Comparison of ENCODE assay signal across 34 cellular contexts in the genomic region with DNA sequence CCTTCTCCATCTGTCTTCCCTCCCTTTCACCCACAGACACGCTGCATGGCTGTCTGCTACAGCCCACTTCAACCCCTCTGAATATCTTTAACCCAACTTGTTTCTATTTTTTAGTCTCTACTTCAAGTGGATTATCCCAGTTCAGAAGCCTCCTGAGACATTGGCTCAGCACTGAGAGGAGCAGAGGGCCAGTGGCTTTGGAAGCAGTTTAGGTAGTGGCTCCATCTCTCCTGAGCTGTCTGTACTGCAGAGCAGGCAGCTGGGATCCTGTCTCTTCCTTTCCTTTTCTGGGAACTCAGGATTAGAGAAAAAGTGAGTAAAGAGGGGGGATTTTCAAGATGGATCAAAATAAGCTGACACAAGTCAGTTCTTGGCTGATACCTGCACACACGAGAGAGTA.
"Had no signal": no experiment of that assay in that cellular context is flagged by ENCODE, and none has a peak within 500 bp of the region (broad histone marks: within the 10 kb centered on the region; RNA-seq: fewer than 3 reads in every experiment).

No MANE protein-coding gene starts in this region.

- H3K27me3 ChIP-seq: ascending aorta, cardiac muscle cell had no signal

- H3K4me1 Mint-ChIP-seq: activated B cell treated with CpG ODN at 0.5 μM for 24 hours; activated CD4-positive, alpha-beta memory T cell treated with anti-CD3 and anti-CD28 coated beads, Interleukin-2, amount 10 ng/mL, durations not matched to agents 7 days and 5 days; activated CD4-positive, alpha-beta T cell treated with anti-CD3 and anti-CD28 coated beads, Interleukin-2, amount 10 ng/mL, durations not matched to agents 24 days and 14 days; activated CD8-positive, alpha-beta memory T cell treated with anti-CD3 and anti-CD28 coated beads, Interleukin-2, amount 10 ng/mL, durations not matched to agents 7 days and 5 days; activated naive CD4-positive, alpha-beta T cell treated with anti-CD3 and anti-CD28 coated beads, Interleukin-2, amount 10 ng/mL, durations not matched to agents 7 days and 5 days; activated naive CD4-positive, alpha-beta T cell treated with anti-CD3 and anti-CD28 coated beads, Interleukin-2, amount 50 U/mL, for 24 hours; activated naive CD8-positive, alpha-beta T cell treated with anti-CD3 and anti-CD28 coated beads, Interleukin-2, amount 10 ng/mL, durations not matched to agents 7 days and 5 days; activated naive CD8-positive, alpha-beta T cell treated with anti-CD3 and anti-CD28 coated beads, Interleukin-2, amount 50 U/mL, for 24 hours; central memory CD8-positive, alpha-beta T cell had no signal

- H3K4me3 Mint-ChIP-seq: activated B cell treated with CpG ODN at 0.5 μM for 24 hours; activated CD4-positive, alpha-beta memory T cell treated with anti-CD3 and anti-CD28 coated beads, Interleukin-2, amount 10 ng/mL, durations not matched to agents 7 days and 5 days; activated CD4-positive, alpha-beta T cell treated with anti-CD3 and anti-CD28 coated beads, Interleukin-2, amount 10 ng/mL, durations not matched to agents 24 days and 14 days; activated CD8-positive, alpha-beta memory T cell treated with anti-CD3 and anti-CD28 coated beads, Interleukin-2, amount 10 ng/mL, durations not matched to agents 7 days and 5 days; activated CD8-positive, alpha-beta T cell treated with anti-CD3 and anti-CD28 coated beads, Interleukin-2, amount 10 ng/mL, durations not matched to agents 7 days and 5 days; activated naive CD4-positive, alpha-beta T cell treated with anti-CD3 and anti-CD28 coated beads, Interleukin-2, amount 10 ng/mL, durations not matched to agents 7 days and 5 days; activated naive CD4-positive, alpha-beta T cell treated with anti-CD3 and anti-CD28 coated beads, Interleukin-2, amount 50 U/mL, for 24 hours; activated naive CD8-positive, alpha-beta T cell; activated naive CD8-positive, alpha-beta T cell treated with anti-CD3 and anti-CD28 coated beads, Interleukin-2, amount 10 ng/mL, durations not matched to agents 7 days and 5 days; activated naive CD8-positive, alpha-beta T cell treated with anti-CD3 and anti-CD28 coated beads, Interleukin-2, amount 50 U/mL, for 24 hours; activated T-cell treated with anti-CD3 and anti-CD28 coated beads, Interleukin-2, amount 50 U/mL, for 24 hours; central memory CD8-positive, alpha-beta T cell; T-helper 1 cell treated with Interleukin-12 subunit alpha and Interleukin-12 subunit beta and Interleukin-4 antibody, amounts not matched to agents 30 μg/mL and 1 μg/mL, for 36 hours; T-helper 2 cell treated with Interferon-gamma antibody and Interleukin-4, amounts not matched to agents 5 μg/mL and 100 μg/mL, for 36 hours had no signal

- H3K4me1 ChIP-seq: ascending aorta had no signal

- H3K4me3 ChIP-seq: ascending aorta, cardiac muscle cell had no signal

- H3K27ac ChIP-seq: ascending aorta, cardiac muscle cell had no signal

- H3K9me3 Mint-ChIP-seq: activated B cell treated with CpG ODN at 0.5 μM for 24 hours; activated CD4-positive, alpha-beta T cell treated with anti-CD3 and anti-CD28 coated beads, Interleukin-2, amount 10 ng/mL, durations not matched to agents 24 days and 14 days; activated naive CD4-positive, alpha-beta T cell treated with anti-CD3 and anti-CD28 coated beads, Interleukin-2, amount 50 U/mL, for 24 hours; activated naive CD8-positive, alpha-beta T cell treated with anti-CD3 and anti-CD28 coated beads, Interleukin-2, amount 10 ng/mL, durations not matched to agents 7 days and 5 days; activated naive CD8-positive, alpha-beta T cell treated with anti-CD3 and anti-CD28 coated beads, Interleukin-2, amount 50 U/mL, for 24 hours; activated T-cell treated with anti-CD3 and anti-CD28 coated beads, Interleukin-2, amount 50 U/mL, for 24 hours; activated T-helper 2 cell treated with anti-CD3 and anti-CD28 coated beads, Interferon-gamma antibody, Interleukin-2, Interleukin-4, amounts not matched to agents 10 μg/mL and 5 μg/mL and 100 μg/mL, durations not matched to agents 14 hours and 24 hours and 36 hours; brain; T-helper 1 cell treated with Interleukin-12 subunit alpha and Interleukin-12 subunit beta and Interleukin-4 antibody, amounts not matched to agents 30 μg/mL and 1 μg/mL, for 36 hours; T-helper 2 cell treated with Interferon-gamma antibody and Interleukin-4, amounts not matched to agents 5 μg/mL and 100 μg/mL, for 36 hours had no signal

- H3K36me3 ChIP-seq: ascending aorta, cardiac muscle cell had no signal

- H3K9me3 ChIP-seq: ascending aorta had no signal

- H3K36me3 Mint-ChIP-seq: activated CD8-positive, alpha-beta memory T cell treated with anti-CD3 and anti-CD28 coated beads, Interleukin-2, amount 10 ng/mL, durations not matched to agents 7 days and 5 days; activated naive CD4-positive, alpha-beta T cell treated with anti-CD3 and anti-CD28 coated beads, Interleukin-2, amount 10 ng/mL, durations not matched to agents 7 days and 5 days; activated naive CD4-positive, alpha-beta T cell treated with anti-CD3 and anti-CD28 coated beads, Interleukin-2, amount 50 U/mL, for 24 hours; activated naive CD8-positive, alpha-beta T cell; activated naive CD8-positive, alpha-beta T cell treated with anti-CD3 and anti-CD28 coated beads, Interleukin-2, amount 10 ng/mL, durations not matched to agents 7 days and 5 days; brain had no signal

- H3K27ac Mint-ChIP-seq: activated B cell treated with CpG ODN at 0.5 μM for 24 hours; activated CD4-positive, alpha-beta memory T cell treated with anti-CD3 and anti-CD28 coated beads, Interleukin-2, amount 10 ng/mL, durations not matched to agents 7 days and 5 days; activated CD4-positive, alpha-beta T cell treated with anti-CD3 and anti-CD28 coated beads, Interleukin-2, amount 10 ng/mL, durations not matched to agents 24 days and 14 days; activated CD8-positive, alpha-beta memory T cell treated with anti-CD3 and anti-CD28 coated beads, Interleukin-2, amount 10 ng/mL, durations not matched to agents 7 days and 5 days; activated CD8-positive, alpha-beta T cell treated with anti-CD3 and anti-CD28 coated beads, Interleukin-2, amount 10 ng/mL, durations not matched to agents 7 days and 5 days; activated naive CD4-positive, alpha-beta T cell treated with anti-CD3 and anti-CD28 coated beads, Interleukin-2, amount 10 ng/mL, durations not matched to agents 7 days and 5 days; activated naive CD4-positive, alpha-beta T cell treated with anti-CD3 and anti-CD28 coated beads, Interleukin-2, amount 50 U/mL, for 24 hours; activated naive CD8-positive, alpha-beta T cell; activated naive CD8-positive, alpha-beta T cell treated with anti-CD3 and anti-CD28 coated beads, Interleukin-2, amount 10 ng/mL, durations not matched to agents 7 days and 5 days; activated naive CD8-positive, alpha-beta T cell treated with anti-CD3 and anti-CD28 coated beads, Interleukin-2, amount 50 U/mL, for 24 hours; activated T-cell treated with anti-CD3 and anti-CD28 coated beads, Interleukin-2, amount 50 U/mL, for 24 hours; activated T-helper 2 cell treated with anti-CD3 and anti-CD28 coated beads, Interferon-gamma antibody, Interleukin-2, Interleukin-4, amounts not matched to agents 10 μg/mL and 5 μg/mL and 100 μg/mL, durations not matched to agents 14 hours and 24 hours and 36 hours; T-helper 1 cell treated with Interleukin-12 subunit alpha and Interleukin-12 subunit beta and Interleukin-4 antibody, amounts not matched to agents 30 μg/mL and 1 μg/mL, for 36 hours; T-helper 2 cell treated with Interferon-gamma antibody and Interleukin-4, amounts not matched to agents 5 μg/mL and 100 μg/mL, for 36 hours had no signal

- DNase-seq: activated B cell treated with CpG ODN at 0.5 μM for 24 hours; activated CD4-positive, alpha-beta memory T cell treated with anti-CD3 and anti-CD28 coated beads, Interleukin-2, amount 10 ng/mL, durations not matched to agents 7 days and 5 days; activated CD4-positive, alpha-beta T cell treated with anti-CD3 and anti-CD28 coated beads for 4 hours; activated CD4-positive, alpha-beta T cell treated with anti-CD3 and anti-CD28 coated beads, Interleukin-2, amount 10 ng/mL, durations not matched to agents 24 days and 14 days; activated CD4-positive, alpha-beta T cell treated with anti-CD3 and anti-CD28 coated beads, Interleukin-2, amount 50 U/mL, for 48 hours; activated CD4-positive, CD25-positive, alpha-beta regulatory T cell treated with anti-CD3 and anti-CD28 coated beads, Interleukin-2, amount 50 U/mL, for 72 hours; activated CD8-positive, alpha-beta memory T cell treated with anti-CD3 and anti-CD28 coated beads for 24 hours; activated CD8-positive, alpha-beta memory T cell treated with anti-CD3 and anti-CD28 coated beads, Interleukin-2, amount 10 ng/mL, durations not matched to agents 7 days and 5 days; activated CD8-positive, alpha-beta memory T cell treated with anti-CD3 and anti-CD28 coated beads, Interleukin-2, amount 50 U/mL, for 48 hours; activated CD8-positive, alpha-beta T cell treated with anti-CD3 and anti-CD28 coated beads, Interleukin-2, amount 10 ng/mL, durations not matched to agents 7 days and 5 days; activated effector memory CD4-positive, alpha-beta T cell treated with Interleukin-2 at 50 U/mL for 16 hours; activated gamma-delta T cell; activated naive CD4-positive, alpha-beta T cell treated with anti-CD3 and anti-CD28 coated beads, Interleukin-2, amount 10 ng/mL, durations not matched to agents 7 days and 5 days; activated naive CD4-positive, alpha-beta T cell treated with Interleukin-2 at 50 U/mL for 16 hours; activated naive CD8-positive, alpha-beta T cell treated with anti-CD3 and anti-CD28 coated beads, Interleukin-2, amount 10 ng/mL, durations not matched to agents 7 days and 5 days; activated naive CD8-positive, alpha-beta T cell treated with anti-CD3 and anti-CD28 coated beads, Interleukin-2, amount 50 U/mL, for 24 hours; activated T-cell treated with anti-CD3 and anti-CD28 coated beads, Interleukin-2, amount 50 U/mL, for 24 hours; activated T-cell treated with anti-CD3 and anti-CD28 coated beads, Interleukin-2, amount 50 U/mL, for 48 hours; amygdala; anterior cingulate cortex; caudate nucleus; cerebellar nuclear complex; T-helper 1 cell; T-helper 2 cell; T-helper 9 cell had no signal

- H3K27me3 Mint-ChIP-seq: activated B cell treated with CpG ODN at 0.5 μM for 24 hours; activated CD4-positive, alpha-beta memory T cell treated with anti-CD3 and anti-CD28 coated beads, Interleukin-2, amount 10 ng/mL, durations not matched to agents 7 days and 5 days; activated CD4-positive, alpha-beta T cell treated with anti-CD3 and anti-CD28 coated beads, Interleukin-2, amount 10 ng/mL, durations not matched to agents 24 days and 14 days; activated CD8-positive, alpha-beta memory T cell treated with anti-CD3 and anti-CD28 coated beads, Interleukin-2, amount 10 ng/mL, durations not matched to agents 7 days and 5 days; activated naive CD4-positive, alpha-beta T cell treated with anti-CD3 and anti-CD28 coated beads, Interleukin-2, amount 10 ng/mL, durations not matched to agents 7 days and 5 days; activated naive CD8-positive, alpha-beta T cell treated with anti-CD3 and anti-CD28 coated beads, Interleukin-2, amount 10 ng/mL, durations not matched to agents 7 days and 5 days; activated T-cell treated with anti-CD3 and anti-CD28 coated beads, Interleukin-2, amount 50 U/mL, for 24 hours; central memory CD8-positive, alpha-beta T cell had no signal
